In the genomic region with DNA sequence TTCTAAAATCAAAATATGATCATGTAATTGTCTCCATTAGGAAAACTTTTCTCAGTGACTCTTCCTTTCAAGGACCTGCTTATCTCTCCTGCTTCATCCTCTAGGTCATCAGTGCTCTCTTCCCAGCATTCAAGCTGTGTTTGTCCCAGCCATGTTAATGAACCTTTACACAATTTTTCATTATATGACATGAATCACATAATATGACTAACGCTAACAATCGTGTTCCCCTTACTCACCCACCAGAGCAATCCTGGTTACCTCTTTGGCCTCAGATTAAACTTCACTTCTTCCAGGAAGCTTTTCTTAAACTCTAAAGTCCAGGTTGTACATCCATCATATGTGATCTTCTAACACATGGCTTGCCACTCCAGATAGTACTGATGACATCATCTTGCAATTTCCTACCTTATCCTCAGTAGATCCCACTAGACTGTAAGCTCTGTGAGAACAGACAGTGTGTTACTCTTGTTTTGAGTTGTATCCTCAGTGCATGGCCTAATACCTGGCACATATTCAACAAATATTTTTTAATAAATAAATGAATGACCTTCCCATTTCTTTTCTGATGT, we compare ENCODE assay signal across 20 cellular contexts.
"Had no signal": no experiment of that assay in that cellular context is flagged by ENCODE, and none has a peak within 500 bp of the region (broad histone marks: within the 10 kb centered on the region; RNA-seq: fewer than 3 reads in every experiment).

No MANE protein-coding gene starts in this region.

- H3K4me3 ChIP-seq: esophagus squamous epithelium, heart left ventricle, prostate gland, spleen, tibial artery, upper lobe of left lung, uterus had no signal

- H2AFZ ChIP-seq: parathyroid adenoma had no signal

- H3K79me2 ChIP-seq: parathyroid adenoma had no signal

- H3K4me1 ChIP-seq: esophagus squamous epithelium, foreskin keratinocyte, heart left ventricle, parathyroid adenoma, prostate gland, spleen, tibial artery, upper lobe of left lung, uterus had no signal

- DNase-seq: effector memory CD8-positive, alpha-beta T cell; esophagus squamous epithelium; foreskin keratinocyte; heart left ventricle; hippocampal formation; left colon; mesendoderm; naive B cell; occipital lobe; spleen; stimulated activated CD4-positive, alpha-beta T cell treated with anti-CD3 and anti-CD28 coated beads, Interleukin-15, amount 100 ng/mL, for 24 hours; stimulated activated CD4-positive, alpha-beta T cell treated with anti-CD3 and anti-CD28 coated beads, Interleukin-1b, Interleukin-23, amount 100 ng/mL, for 48 hours; stimulated activated CD4-positive, alpha-beta T cell treated with anti-CD3 and anti-CD28 coated beads, Interleukin-4, amount 100 ng/mL, for 24 hours; tibial artery; upper lobe of left lung; uterus had no signal

- H3K27me3 ChIP-seq: heart left ventricle, spleen, tibial artery, upper lobe of left lung, uterus had no signal

- ATAC-seq: effector memory CD8-positive, alpha-beta T cell; foreskin keratinocyte; heart left ventricle; left colon; sciatic nerve; stimulated activated memory B cell treated with anti-CD40 and anti-IgM and Interleukin-4, amounts not matched to agents 10 μg/mL and 1 μg/mL and 100 μg/mL, for 72 hours had no signal

- H3K9ac ChIP-seq: parathyroid adenoma had no signal

- H3K36me3 ChIP-seq: esophagus squamous epithelium, heart left ventricle, prostate gland, spleen, tibial artery, upper lobe of left lung, uterus had no signal

- H3K9me3 ChIP-seq: esophagus squamous epithelium, heart left ventricle, prostate gland, spleen, tibial artery, upper lobe of left lung, uterus had no signal

- H3K27ac ChIP-seq: esophagus squamous epithelium, foreskin keratinocyte, heart left ventricle, parathyroid adenoma, prostate gland, spleen, tibial artery, upper lobe of left lung, uterus had no signal
